1 cellular context compared by ENCODE assay signal in the genomic region with DNA sequence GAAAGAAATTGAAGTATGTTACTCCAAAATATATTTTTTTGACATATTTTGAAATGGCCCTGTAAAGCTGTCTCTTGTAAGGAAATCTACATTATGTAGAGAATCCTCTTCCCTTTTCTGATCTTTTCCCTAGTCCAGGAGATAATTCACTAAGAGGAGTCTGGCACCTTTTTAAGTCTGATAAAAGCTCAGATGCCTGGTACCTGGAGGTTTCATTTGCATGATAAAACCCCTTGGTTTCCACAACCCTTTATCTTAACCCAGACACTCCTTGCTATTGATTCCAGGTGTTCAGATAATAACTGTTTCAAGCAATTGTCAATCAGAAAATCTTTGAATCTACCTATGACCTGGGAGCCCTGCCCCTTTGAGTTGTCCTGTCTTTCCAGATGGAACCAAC.
TF ChIP-seq lines count a peak whose summit lies in the region.

No MANE protein-coding gene starts in this region.

TF ChIP-seq in GM23338, 12 proteins besides CTCF, POLR2A, EP300 and RAD21 (continued from another document):
- TF ChIP-seq CREB1 (CRISPR knock-in tag; IDR thresholded peaks at IDR 0.05; ENCODE audit: low read depth): no peak
